2 cellular contexts compared by ENCODE assay signal in the genomic region with DNA sequence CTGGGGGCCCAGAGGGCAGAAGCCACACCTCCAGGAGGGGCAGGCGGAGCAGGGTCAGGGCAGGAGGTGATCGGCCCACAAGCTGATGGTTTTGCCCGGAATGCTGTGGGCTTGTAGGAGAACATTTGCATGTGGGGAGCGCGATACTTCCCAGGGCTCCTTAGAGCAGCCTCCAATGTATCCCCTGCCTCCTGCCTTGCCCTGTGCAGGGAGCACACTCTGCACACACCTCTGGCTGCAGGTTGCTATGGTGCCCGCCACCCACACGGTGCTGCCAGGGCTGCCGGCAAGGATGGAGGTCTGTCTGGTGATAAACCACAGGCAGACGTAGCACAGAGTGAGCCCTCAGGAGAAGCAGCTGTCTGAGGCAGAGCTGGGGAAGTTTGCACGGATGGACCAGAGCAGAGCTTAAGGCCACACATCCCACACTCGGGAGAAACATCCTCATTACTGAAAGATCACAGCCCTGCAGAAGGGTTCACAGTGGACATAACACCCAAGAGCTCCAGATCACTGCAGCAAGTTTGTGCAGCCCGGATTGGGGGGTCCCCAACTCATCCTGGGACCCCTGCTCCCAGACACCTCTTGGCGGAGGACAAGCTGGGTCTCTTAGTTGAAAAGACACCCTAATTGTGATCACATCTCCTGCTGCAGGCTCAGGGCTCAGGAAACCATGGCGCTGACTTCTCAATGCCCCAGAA.
TF ChIP-seq lines count a peak whose summit lies in the region.

No MANE protein-coding gene starts in this region.

TF ChIP-seq in SK-N-SH, 30 proteins besides CTCF, POLR2A, EP300 and RAD21 (continued from another document):
- TF ChIP-seq, protein P1, sequence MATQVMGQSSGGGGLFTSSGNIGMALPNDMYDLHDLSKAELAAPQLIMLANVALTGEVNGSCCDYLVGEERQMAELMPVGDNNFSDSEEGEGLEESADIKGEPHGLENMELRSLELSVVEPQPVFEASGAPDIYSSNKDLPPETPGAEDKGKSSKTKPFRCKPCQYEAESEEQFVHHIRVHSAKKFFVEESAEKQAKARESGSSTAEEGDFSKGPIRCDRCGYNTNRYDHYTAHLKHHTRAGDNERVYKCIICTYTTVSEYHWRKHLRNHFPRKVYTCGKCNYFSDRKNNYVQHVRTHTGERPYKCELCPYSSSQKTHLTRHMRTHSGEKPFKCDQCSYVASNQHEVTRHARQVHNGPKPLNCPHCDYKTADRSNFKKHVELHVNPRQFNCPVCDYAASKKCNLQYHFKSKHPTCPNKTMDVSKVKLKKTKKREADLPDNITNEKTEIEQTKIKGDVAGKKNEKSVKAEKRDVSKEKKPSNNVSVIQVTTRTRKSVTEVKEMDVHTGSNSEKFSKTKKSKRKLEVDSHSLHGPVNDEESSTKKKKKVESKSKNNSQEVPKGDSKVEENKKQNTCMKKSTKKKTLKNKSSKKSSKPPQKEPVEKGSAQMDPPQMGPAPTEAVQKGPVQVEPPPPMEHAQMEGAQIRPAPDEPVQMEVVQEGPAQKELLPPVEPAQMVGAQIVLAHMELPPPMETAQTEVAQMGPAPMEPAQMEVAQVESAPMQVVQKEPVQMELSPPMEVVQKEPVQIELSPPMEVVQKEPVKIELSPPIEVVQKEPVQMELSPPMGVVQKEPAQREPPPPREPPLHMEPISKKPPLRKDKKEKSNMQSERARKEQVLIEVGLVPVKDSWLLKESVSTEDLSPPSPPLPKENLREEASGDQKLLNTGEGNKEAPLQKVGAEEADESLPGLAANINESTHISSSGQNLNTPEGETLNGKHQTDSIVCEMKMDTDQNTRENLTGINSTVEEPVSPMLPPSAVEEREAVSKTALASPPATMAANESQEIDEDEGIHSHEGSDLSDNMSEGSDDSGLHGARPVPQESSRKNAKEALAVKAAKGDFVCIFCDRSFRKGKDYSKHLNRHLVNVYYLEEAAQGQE (IDR thresholded peaks at IDR 0.05; ENCODE audit: low read depth, low read length): no peak
- 0 out of 2 replicates have a peak, but pooled peaks have one; percentile 19 for TF ChIP-seq GATA2 (CRISPR knock-in tag; IDR thresholded peaks at IDR 0.05)

TF ChIP-seq in SK-N-SH treated with all-trans-retinoic acid at 6 μM for 48 hours, 23 proteins besides CTCF, POLR2A, EP300 and RAD21 (continued from another document):
- TF ChIP-seq, protein P2, sequence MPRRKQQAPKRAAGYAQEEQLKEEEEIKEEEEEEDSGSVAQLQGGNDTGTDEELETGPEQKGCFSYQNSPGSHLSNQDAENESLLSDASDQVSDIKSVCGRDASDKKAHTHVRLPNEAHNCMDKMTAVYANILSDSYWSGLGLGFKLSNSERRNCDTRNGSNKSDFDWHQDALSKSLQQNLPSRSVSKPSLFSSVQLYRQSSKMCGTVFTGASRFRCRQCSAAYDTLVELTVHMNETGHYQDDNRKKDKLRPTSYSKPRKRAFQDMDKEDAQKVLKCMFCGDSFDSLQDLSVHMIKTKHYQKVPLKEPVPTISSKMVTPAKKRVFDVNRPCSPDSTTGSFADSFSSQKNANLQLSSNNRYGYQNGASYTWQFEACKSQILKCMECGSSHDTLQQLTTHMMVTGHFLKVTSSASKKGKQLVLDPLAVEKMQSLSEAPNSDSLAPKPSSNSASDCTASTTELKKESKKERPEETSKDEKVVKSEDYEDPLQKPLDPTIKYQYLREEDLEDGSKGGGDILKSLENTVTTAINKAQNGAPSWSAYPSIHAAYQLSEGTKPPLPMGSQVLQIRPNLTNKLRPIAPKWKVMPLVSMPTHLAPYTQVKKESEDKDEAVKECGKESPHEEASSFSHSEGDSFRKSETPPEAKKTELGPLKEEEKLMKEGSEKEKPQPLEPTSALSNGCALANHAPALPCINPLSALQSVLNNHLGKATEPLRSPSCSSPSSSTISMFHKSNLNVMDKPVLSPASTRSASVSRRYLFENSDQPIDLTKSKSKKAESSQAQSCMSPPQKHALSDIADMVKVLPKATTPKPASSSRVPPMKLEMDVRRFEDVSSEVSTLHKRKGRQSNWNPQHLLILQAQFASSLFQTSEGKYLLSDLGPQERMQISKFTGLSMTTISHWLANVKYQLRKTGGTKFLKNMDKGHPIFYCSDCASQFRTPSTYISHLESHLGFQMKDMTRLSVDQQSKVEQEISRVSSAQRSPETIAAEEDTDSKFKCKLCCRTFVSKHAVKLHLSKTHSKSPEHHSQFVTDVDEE (CRISPR knock-in tag; IDR thresholded peaks at IDR 0.05): no peak
- no peak for TF ChIP-seq TOX (CRISPR knock-in tag; IDR thresholded peaks at IDR 0.05; ENCODE audit: borderline replicate concordance)
- no peak for TF ChIP-seq ZFP3 (CRISPR knock-in tag; IDR thresholded peaks at IDR 0.05)
- no peak for TF ChIP-seq SNAI2 (CRISPR knock-in tag; IDR thresholded peaks at IDR 0.05)
